Comparison of ENCODE assay signal across 1 cellular context in the genomic region with DNA sequence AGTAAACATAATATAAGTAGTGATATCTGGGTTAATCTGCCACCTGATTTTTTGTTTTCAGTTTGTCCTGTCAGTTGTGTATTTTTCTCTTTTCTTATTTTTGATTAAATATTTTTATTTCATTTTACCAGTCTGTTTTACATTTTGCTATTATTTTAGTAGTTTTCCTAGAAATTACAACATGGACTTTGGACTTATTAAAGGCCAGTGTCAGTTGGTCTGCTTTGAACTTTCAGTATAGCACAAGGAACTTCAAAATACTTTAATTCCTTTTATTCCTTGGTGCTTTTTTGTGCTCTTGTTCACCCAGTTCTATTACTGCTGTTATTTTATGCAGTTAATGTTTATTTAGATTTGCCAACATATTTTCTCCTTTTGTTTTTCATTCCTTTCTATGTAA.
TF ChIP-seq lines count a peak whose summit lies in the region.

No MANE protein-coding gene starts in this region.

TF ChIP-seq in HepG2, 621 proteins besides CTCF, POLR2A, EP300 and RAD21 (continued from another document):
- TF ChIP-seq, protein P1, sequence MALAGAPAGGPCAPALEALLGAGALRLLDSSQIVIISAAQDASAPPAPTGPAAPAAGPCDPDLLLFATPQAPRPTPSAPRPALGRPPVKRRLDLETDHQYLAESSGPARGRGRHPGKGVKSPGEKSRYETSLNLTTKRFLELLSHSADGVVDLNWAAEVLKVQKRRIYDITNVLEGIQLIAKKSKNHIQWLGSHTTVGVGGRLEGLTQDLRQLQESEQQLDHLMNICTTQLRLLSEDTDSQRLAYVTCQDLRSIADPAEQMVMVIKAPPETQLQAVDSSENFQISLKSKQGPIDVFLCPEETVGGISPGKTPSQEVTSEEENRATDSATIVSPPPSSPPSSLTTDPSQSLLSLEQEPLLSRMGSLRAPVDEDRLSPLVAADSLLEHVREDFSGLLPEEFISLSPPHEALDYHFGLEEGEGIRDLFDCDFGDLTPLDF (CRISPR knock-in tag; IDR thresholded peaks at IDR 0.05): no peak
- peak; percentile 24; the same call in 1 of the 2 replicates for TF ChIP-seq HMG20A (CRISPR knock-in tag; IDR thresholded peaks at IDR 0.05; ENCODE audit: borderline replicate concordance)
- TF ChIP-seq EHMT2 (IDR thresholded peaks at IDR 0.05; ENCODE audit: borderline replicate concordance, low read depth, low read length): no peak
- TF ChIP-seq TMF1 (CRISPR knock-in tag; IDR thresholded peaks at IDR 0.05; ENCODE audit: low read depth): no peak
- TF ChIP-seq ZNF558 (CRISPR knock-in tag; IDR thresholded peaks at IDR 0.05; ENCODE audit: borderline replicate concordance): no peak
- TF ChIP-seq BCL6 (CRISPR knock-in tag; IDR thresholded peaks at IDR 0.05): peak; percentile 92
- TF ChIP-seq ZNF570 (CRISPR knock-in tag; IDR thresholded peaks at IDR 0.05; ENCODE audit: borderline replicate concordance): no peak
- TF ChIP-seq GABPB1 (CRISPR knock-in tag; IDR thresholded peaks at IDR 0.05): no peak
- peak; percentile 32; the same call in 1 of the 2 replicates for TF ChIP-seq HNF4A (CRISPR knock-in tag; IDR thresholded peaks at IDR 0.05)
- 0 out of 2 replicates have a peak, but pooled peaks have one; percentile 45 for TF ChIP-seq NCOR1 (IDR thresholded peaks at IDR 0.05; ENCODE audit: borderline replicate concordance, low read length)
- no peak for TF ChIP-seq ZNF713 (CRISPR knock-in tag; IDR thresholded peaks at IDR 0.05)
- TF ChIP-seq, protein P2, sequence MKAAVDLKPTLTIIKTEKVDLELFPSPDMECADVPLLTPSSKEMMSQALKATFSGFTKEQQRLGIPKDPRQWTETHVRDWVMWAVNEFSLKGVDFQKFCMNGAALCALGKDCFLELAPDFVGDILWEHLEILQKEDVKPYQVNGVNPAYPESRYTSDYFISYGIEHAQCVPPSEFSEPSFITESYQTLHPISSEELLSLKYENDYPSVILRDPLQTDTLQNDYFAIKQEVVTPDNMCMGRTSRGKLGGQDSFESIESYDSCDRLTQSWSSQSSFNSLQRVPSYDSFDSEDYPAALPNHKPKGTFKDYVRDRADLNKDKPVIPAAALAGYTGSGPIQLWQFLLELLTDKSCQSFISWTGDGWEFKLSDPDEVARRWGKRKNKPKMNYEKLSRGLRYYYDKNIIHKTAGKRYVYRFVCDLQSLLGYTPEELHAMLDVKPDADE (CRISPR knock-in tag; IDR thresholded peaks at IDR 0.05): no peak
- TF ChIP-seq, protein P3, sequence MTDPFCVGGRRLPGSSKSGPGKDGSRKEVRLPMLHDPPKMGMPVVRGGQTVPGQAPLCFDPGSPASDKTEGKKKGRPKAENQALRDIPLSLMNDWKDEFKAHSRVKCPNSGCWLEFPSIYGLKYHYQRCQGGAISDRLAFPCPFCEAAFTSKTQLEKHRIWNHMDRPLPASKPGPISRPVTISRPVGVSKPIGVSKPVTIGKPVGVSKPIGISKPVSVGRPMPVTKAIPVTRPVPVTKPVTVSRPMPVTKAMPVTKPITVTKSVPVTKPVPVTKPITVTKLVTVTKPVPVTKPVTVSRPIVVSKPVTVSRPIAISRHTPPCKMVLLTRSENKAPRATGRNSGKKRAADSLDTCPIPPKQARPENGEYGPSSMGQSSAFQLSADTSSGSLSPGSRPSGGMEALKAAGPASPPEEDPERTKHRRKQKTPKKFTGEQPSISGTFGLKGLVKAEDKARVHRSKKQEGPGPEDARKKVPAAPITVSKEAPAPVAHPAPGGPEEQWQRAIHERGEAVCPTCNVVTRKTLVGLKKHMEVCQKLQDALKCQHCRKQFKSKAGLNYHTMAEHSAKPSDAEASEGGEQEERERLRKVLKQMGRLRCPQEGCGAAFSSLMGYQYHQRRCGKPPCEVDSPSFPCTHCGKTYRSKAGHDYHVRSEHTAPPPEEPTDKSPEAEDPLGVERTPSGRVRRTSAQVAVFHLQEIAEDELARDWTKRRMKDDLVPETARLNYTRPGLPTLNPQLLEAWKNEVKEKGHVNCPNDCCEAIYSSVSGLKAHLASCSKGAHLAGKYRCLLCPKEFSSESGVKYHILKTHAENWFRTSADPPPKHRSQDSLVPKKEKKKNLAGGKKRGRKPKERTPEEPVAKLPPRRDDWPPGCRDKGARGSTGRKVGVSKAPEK (CRISPR knock-in tag; IDR thresholded peaks at IDR 0.05; ENCODE audit: borderline replicate concordance): no peak
- no peak for TF ChIP-seq ZSCAN5A (CRISPR knock-in tag; IDR thresholded peaks at IDR 0.05; ENCODE audit: borderline replicate concordance)
- no peak for TF ChIP-seq KLF12 (CRISPR knock-in tag; IDR thresholded peaks at IDR 0.05; ENCODE audit: borderline replicate concordance)
- no peak for TF ChIP-seq JUN (CRISPR knock-in tag; IDR thresholded peaks at IDR 0.05)
- no peak for TF ChIP-seq ZFP41 (CRISPR knock-in tag; IDR thresholded peaks at IDR 0.05; ENCODE audit: borderline replicate concordance)
- TF ChIP-seq RFX3 (CRISPR knock-in tag; IDR thresholded peaks at IDR 0.05): no peak
- no peak for TF ChIP-seq ZFP62 (CRISPR knock-in tag; IDR thresholded peaks at IDR 0.05)
- TF ChIP-seq ARID5B (CRISPR knock-in tag; IDR thresholded peaks at IDR 0.05): peak; percentile 23; the same call in 1 of the 2 replicates
- no peak for TF ChIP-seq ZNF749 (CRISPR knock-in tag; IDR thresholded peaks at IDR 0.05; ENCODE audit: borderline replicate concordance)
- TF ChIP-seq CENPT (CRISPR knock-in tag; IDR thresholded peaks at IDR 0.05; ENCODE audit: low read depth): no peak
- no peak for TF ChIP-seq SRSF1 (optimal IDR thresholded peaks at IDR 0.05; ENCODE audit: low read depth, low read length)
- TF ChIP-seq GMEB2 (CRISPR knock-in tag; IDR thresholded peaks at IDR 0.05; ENCODE audit: low read depth): no peak
- no peak for TF ChIP-seq NFIB (CRISPR knock-in tag; IDR thresholded peaks at IDR 0.05; ENCODE audit: borderline replicate concordance)
- no peak for TF ChIP-seq ZMYM2 (CRISPR knock-in tag; IDR thresholded peaks at IDR 0.05)
- no peak for TF ChIP-seq ATF7 (IDR thresholded peaks at IDR 0.05)
- TF ChIP-seq ATF7 (CRISPR knock-in tag; IDR thresholded peaks at IDR 0.05): no peak
- no peak for TF ChIP-seq ZNF747 (CRISPR knock-in tag; IDR thresholded peaks at IDR 0.05; ENCODE audit: borderline replicate concordance)
- no peak for TF ChIP-seq ZNF609 (CRISPR knock-in tag; IDR thresholded peaks at IDR 0.05; ENCODE audit: borderline replicate concordance)
- no peak for TF ChIP-seq ZNF670 (CRISPR knock-in tag; IDR thresholded peaks at IDR 0.05; ENCODE audit: borderline replicate concordance)
- no peak for TF ChIP-seq TBX2 (CRISPR knock-in tag; IDR thresholded peaks at IDR 0.05; ENCODE audit: borderline replicate concordance)
- TF ChIP-seq IKZF1 (IDR thresholded peaks at IDR 0.05): no peak
- no peak for TF ChIP-seq ARHGAP35 (CRISPR knock-in tag; IDR thresholded peaks at IDR 0.05; ENCODE audit: borderline replicate concordance)
- no peak for TF ChIP-seq DMAP1 (CRISPR knock-in tag; IDR thresholded peaks at IDR 0.05)
